Comparison of ENCODE assay signal across 13 cellular contexts in genomic region chr17:13003454-13003851, GRCh38. TPM values are rescaled to one million over a fixed set of nuclear protein-coding genes. Genes with fewer than 3 reads are reported as not detected.
A peak's percentile ranks its signal among the peaks of the same experiment; 100 is the strongest.
DNase-seq lines count a peak whose midpoint lies in the region; ATAC-seq and TF ChIP-seq lines count a peak whose summit lies in the region.
"Had no signal": no experiment of that assay in that cellular context is flagged by ENCODE, and none has a peak within 500 bp of the region (broad histone marks: within the 10 kb centered on the region; RNA-seq: fewer than 3 reads in every experiment).

No MANE protein-coding gene starts in this region.

- H3K4me1 Mint-ChIP-seq in CD14-positive monocyte (no peaks in the 10 kb centered on the region), natural killer cell (peaks cover 4 to 7% of the 10 kb centered on the region in 2 donors)

- no peak overlapping the region for H3K27ac ChIP-seq in adrenal gland
- H3K27ac ChIP-seq: prostate gland had no signal

- H3K27ac Mint-ChIP-seq in CD14-positive monocyte, result peak overlapping the region in 1 of 7 donors; percentile 78
- H3K27ac Mint-ChIP-seq in natural killer cell, result no peak overlapping the region
- H3K27ac Mint-ChIP-seq: activated naive CD8-positive, alpha-beta T cell had no signal

- no peak overlapping the region for H3K4me3 Mint-ChIP-seq in CD14-positive monocyte
- H3K4me3 Mint-ChIP-seq in natural killer cell, result no peak overlapping the region
- H3K4me3 Mint-ChIP-seq: activated naive CD8-positive, alpha-beta T cell; central memory CD8-positive, alpha-beta T cell had no signal

- TF ChIP-seq CTCF in CD14-positive monocyte (IDR thresholded peaks at IDR 0.05), result peak; percentile 76
- TF ChIP-seq CTCF in natural killer cell (IDR thresholded peaks at IDR 0.05), result peak; percentile 53
- peak in 2 of 6 experiments; percentile 1 to 27 for TF ChIP-seq CTCF in adrenal gland (IDR thresholded peaks at IDR 0.05)

- H3K9me3 Mint-ChIP-seq in CD14-positive monocyte (peaks cover 0 to 3% (median 0%) of the 10 kb centered on the region in 7 donors), natural killer cell (no peaks in the 10 kb centered on the region)
- H3K9me3 Mint-ChIP-seq: central memory CD8-positive, alpha-beta T cell had no signal

- no peaks in the 10 kb centered on the region for H3K9me3 ChIP-seq in adrenal gland (replicated peaks in 1 of 3)
- H3K9me3 ChIP-seq: BE2C, HAP-1, prostate gland had no signal

- peak; percentile 40 for ATAC-seq in HG02759 (IDR thresholded peaks at IDR 0.05; ENCODE audit: unreplicated experiment)
- ATAC-seq in esophagus mucosa, result peak; percentile 29
- peak in 2 of 3 donors; percentile 12 to 15 for ATAC-seq in natural killer cell

- DNase-seq in CD14-positive monocyte (ENCODE audit: low spot score) (no peak), natural killer cell (no peak), SIG-M5 treated with dmso at 0.1 percent for 504 hours (lab: John Stamatoyannopoulos, UW; ENCODE audit: unreplicated experiment) (no peak), globus pallidus (ENCODE audit: low spot score) (no peak), NAMALWA (ENCODE audit: low spot score) (no peak), adrenal gland (no peak)

- no peaks in the 10 kb centered on the region for H3K4me1 ChIP-seq in adrenal gland (replicated peaks in 1 of 2)
- H3K4me1 ChIP-seq: BE2C had no signal

- H3K27me3 ChIP-seq in adrenal gland, result no peaks in the 10 kb centered on the region
- H3K27me3 ChIP-seq: BE2C had no signal

- no peak overlapping the region for H3K4me3 ChIP-seq in adrenal gland
- H3K4me3 ChIP-seq: HAP-1, prostate gland had no signal

- intact Hi-C loops in CD14-positive monocyte (cut with micrococcal nuclease), result no loop called here
- intact Hi-C loops in natural killer cell (cut with micrococcal nuclease), result loop anchor here (5.0 kb wide), 1 partner anchor 746 kb away; no protein-coding TSS in a partner anchor
- intact Hi-C loops in adrenal gland (cut with DNase I), result loop anchor here in 1 of 2 donors (10.0 kb wide), 1 partner anchor 819 kb away; no protein-coding TSS in a partner anchor

- TF ChIP-seq POLR2A in adrenal gland (IDR thresholded peaks at IDR 0.05), result no peak

- peaks cover 0 to 98% of the 10 kb centered on the region in 2 donors for H3K36me3 ChIP-seq in adrenal gland (replicated peaks in 1 of 2)

- H3K36me3 Mint-ChIP-seq in CD14-positive monocyte (peaks cover 46 to 63% of the 10 kb centered on the region in 2 donors), natural killer cell (peaks cover 17% of the 10 kb centered on the region)
- H3K36me3 Mint-ChIP-seq: activated naive CD8-positive, alpha-beta T cell had no signal

- H3K27me3 Mint-ChIP-seq in CD14-positive monocyte (ENCODE audit: low read depth in 3 of 3), result no peaks in the 10 kb centered on the region
- H3K27me3 Mint-ChIP-seq in natural killer cell (ENCODE audit: low read depth in 2 of 2), result no peaks in the 10 kb centered on the region
- H3K27me3 Mint-ChIP-seq: activated naive CD8-positive, alpha-beta T cell; central memory CD8-positive, alpha-beta T cell had no signal

- WGBS in adrenal gland, 4 donors, result 44 to 76% (median 61%) methylated on average over 3 to 9 of the region's 9 CpGs

RNA-seq across cellular contexts. Expression of gene ELAC2, which starts 14.4 kb away (rescaled TPM):
- polyA plus RNA-seq in CD14-positive monocyte (10 to 100 TPM; 24.2 to 26.0 TPM), adrenal gland (100 to 1,000 TPM in 1 of 3 donors, 10 to 100 TPM in 2; 55.5 to 136 (median 72.7) TPM)
- total RNA-seq in esophagus mucosa (39.0 TPM), natural killer cell (10 to 100 TPM; 65.5 to 84.2 (median 83.4) TPM), adrenal gland (100 to 1,000 TPM in 2 of 8 donors, 10 to 100 TPM in 6; 69.3 to 102 (median 74.0) TPM)
